Comparison of ENCODE assay signal across 8 cellular contexts in the genomic region with DNA sequence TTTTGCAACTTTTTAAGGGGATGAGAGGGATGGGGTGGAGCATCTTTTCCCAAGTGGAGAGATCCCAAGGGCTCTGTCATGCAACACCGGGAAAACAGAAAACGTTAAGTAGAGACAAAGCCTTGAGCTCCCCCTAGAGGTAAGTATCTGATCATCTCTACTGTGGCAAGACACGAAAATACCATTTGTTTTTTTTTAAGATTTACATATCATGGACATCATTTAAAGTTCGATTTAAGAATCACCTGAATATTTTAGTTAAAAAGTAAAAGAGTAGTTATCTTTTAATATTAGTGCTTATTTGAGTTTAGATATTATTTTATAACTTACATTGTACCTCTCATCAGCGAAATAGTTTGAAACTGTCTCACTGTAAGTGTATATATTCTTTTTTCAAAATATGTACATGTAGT.
DNase-seq lines count a peak whose midpoint lies in the region; ATAC-seq, FAIRE-seq and TF ChIP-seq lines count a peak whose summit lies in the region.

No MANE protein-coding gene starts in this region.

- SMC1A ChIA-PET in GM12878 (lab: Charles Lee; ENCODE audit: uncharacterized antibody, unreplicated experiment), result interaction anchor here (0.7 to 5.3 kb wide), 11 partner anchors 11 to 346 kb away, joined by 3 to 46 read pairs (median 4); no protein-coding TSS in a partner anchor

- peak; percentile 66 to 70 (median 66) for TF ChIP-seq CTCF in GM12878 (IDR thresholded peaks at IDR 0.05 in 2 of 3, conservative IDR thresholded peaks at IDR 0.05 in 1 of 3; ENCODE audit: control insufficient read depth in 2 of 3, extremely low read depth in 1 of 3, insufficient read depth in 1 of 3, low read depth in 3 of 3, low read length in 3 of 3)

- H2AFZ ChIP-seq in GM12878 (ENCODE audit: control insufficient read depth, low read depth, low read length), result peak overlapping the region; percentile 37

- intact Hi-C loops in GM12878 (cut with micrococcal nuclease; ENCODE audit: unreplicated experiment), result loop anchor here (1.0 to 5.0 kb wide), 2 partner anchors 319 to 337 kb away; no protein-coding TSS in a partner anchor

- DNase-seq in NOMO-1 treated with DMSO at 0.1 percent for 48 hours (lab: John Stamatoyannopoulos, UW; ENCODE audit: unreplicated experiment), result peak; percentile 45
- no peak for DNase-seq in NOMO-1 treated with dmso at 0.1 percent for 144 hours (lab: John Stamatoyannopoulos, UW; ENCODE audit: unreplicated experiment)
- peak; percentile 21 for DNase-seq in NCI-H446 treated with DMSO at 0.1 percent for 48 hours (lab: John Stamatoyannopoulos, UW)
- no peak for DNase-seq in GM12878 (ENCODE audit: low read depth, low spot score)
- peak; percentile 76 for DNase-seq in iPS-NIHi7 (ENCODE audit: extremely low spot score)
- peak; percentile 1 for DNase-seq in stimulated activated naive B cell treated with anti-CD40 and anti-IgM and Interleukin-4, amounts not matched to agents 10 μg/mL and 1 μg/mL and 100 μg/mL, for 72 hours
- no peak for DNase-seq in activated effector memory CD4-positive, alpha-beta T cell treated with anti-CD3 and anti-CD28 coated beads, Interleukin-2, amount 50 U/mL, for 16 hours

- peak; percentile 79 for TF ChIP-seq RAD21 in GM12878 (IDR thresholded peaks at IDR 0.05; ENCODE audit: insufficient read depth, low read depth, low read length)

- H3K9me3 Mint-ChIP-seq in stimulated activated naive B cell treated with anti-CD40 and anti-IgM and Interleukin-4, amounts not matched to agents 10 μg/mL and 1 μg/mL and 100 μg/mL, for 72 hours, result no peaks in the 10 kb centered on the region

- no peaks in the 10 kb centered on the region for H3K36me3 ChIP-seq in GM12878 (ENCODE audit: control insufficient read depth in 2 of 2, insufficient read depth in 2 of 2, low read length in 1 of 2)

- H3K4me1 Mint-ChIP-seq in stimulated activated naive B cell treated with anti-CD40 and anti-IgM and Interleukin-4, amounts not matched to agents 10 μg/mL and 1 μg/mL and 100 μg/mL, for 72 hours, result peaks cover 0 to under 1% of the 10 kb centered on the region in 2 donors

- H3K9ac ChIP-seq in GM12878 (ENCODE audit: control insufficient read depth, insufficient read depth, low read length), result no peak overlapping the region

- H3K4me2 ChIP-seq in GM12878 (ENCODE audit: control insufficient read depth, insufficient read depth), result peak overlapping the region; percentile 33; the same call in 1 of the 2 replicates

- H3K27me3 ChIP-seq in GM12878 (replicated peaks in 1 of 2; ENCODE audit: control insufficient read depth in 2 of 2, insufficient read depth in 2 of 2, low read length in 1 of 2), result no peaks in the 10 kb centered on the region

- H3K27ac ChIP-seq in GM12878 (ENCODE audit: control insufficient read depth, insufficient read depth), result no peak overlapping the region

- no peaks in the 10 kb centered on the region for H4K20me1 ChIP-seq in GM12878 (ENCODE audit: control insufficient read depth, insufficient read depth)

- H3K79me2 ChIP-seq in GM12878 (ENCODE audit: control insufficient read depth, insufficient read depth, low read length), result no peaks in the 10 kb centered on the region

- in situ Hi-C loops in GM12878 (cut with MboI), result loop anchor here (5.0 to 25.0 kb wide), 2 partner anchors 322 to 567 kb away; no protein-coding TSS in a partner anchor

- no peaks in the 10 kb centered on the region for H3K36me3 Mint-ChIP-seq in stimulated activated naive B cell treated with anti-CD40 and anti-IgM and Interleukin-4, amounts not matched to agents 10 μg/mL and 1 μg/mL and 100 μg/mL, for 72 hours

- CTCF ChIA-PET in GM12878 (lab: Yijun Ruan, JAX), result interaction anchor here (0.6 to 5.2 kb wide), 26 partner anchors 18 to 554 kb away, joined by 3 to 78 read pairs (median 4); a partner anchor contains a TSS

- RAD21 ChIA-PET in GM12878 (lab: Charles Lee; ENCODE audit: unreplicated experiment), result interaction anchor here (0.7 to 4.1 kb wide), 9 partner anchors 48 to 377 kb away, joined by 3 to 22 read pairs (median 3); no protein-coding TSS in a partner anchor

- no peak overlapping the region for H3K27ac Mint-ChIP-seq in stimulated activated naive B cell treated with anti-CD40 and anti-IgM and Interleukin-4, amounts not matched to agents 10 μg/mL and 1 μg/mL and 100 μg/mL, for 72 hours

- WGBS in GM12878 (ENCODE audit: insufficient coverage, insufficient replicate concordance, low lambda C conversion rate, missing lambda C conversion rate), result 12% methylated on average over 5 of the region's 5 CpGs

- no peak for TF ChIP-seq POLR2A in GM12878 (IDR thresholded peaks at IDR 0.05; ENCODE audit: low read depth, low read length)

- BruUV-seq in GM12878 (replicated peaks; lab: Mats Ljungman, UMichigan), result no TSS peak

- no peaks in the 10 kb centered on the region for H3K9me3 ChIP-seq in GM12878 (replicated peaks; ENCODE audit: control insufficient read depth, insufficient read depth, low read length)

- H3K27me3 Mint-ChIP-seq in stimulated activated naive B cell treated with anti-CD40 and anti-IgM and Interleukin-4, amounts not matched to agents 10 μg/mL and 1 μg/mL and 100 μg/mL, for 72 hours, result peaks cover 0 to 4% of the 10 kb centered on the region in 2 donors

- ATAC-seq in HG02870 (IDR thresholded peaks at IDR 0.05; ENCODE audit: unreplicated experiment) (peak; percentile 56), GM12878 (peak; percentile 87)
- ATAC-seq in stimulated activated naive B cell treated with anti-CD40 and anti-IgM and Interleukin-4, amounts not matched to agents 10 μg/mL and 1 μg/mL and 100 μg/mL, for 72 hours (replicated peaks), result peak; percentile 62 to 72

- H3K4me3 ChIP-seq in GM12878, result no peak overlapping the region

- TF ChIP-seq EP300 in GM12878 (IDR thresholded peaks at IDR 0.05; ENCODE audit: borderline replicate concordance in 1 of 2, control insufficient read depth in 1 of 2, low read depth in 2 of 2, low read length in 2 of 2), result no peak

- FAIRE-seq in GM12878 (lab: Jason Lieb, UNC), result no peak

- H3K4me3 Mint-ChIP-seq in stimulated activated naive B cell treated with anti-CD40 and anti-IgM and Interleukin-4, amounts not matched to agents 10 μg/mL and 1 μg/mL and 100 μg/mL, for 72 hours, result peak overlapping the region in 1 of 2 donors; percentile 43

- POLR2A ChIA-PET in GM12878 (lab: Charles Lee), result no interaction called here

- H3K4me1 ChIP-seq in GM12878 (ENCODE audit: control insufficient read depth, insufficient read depth, low read length), result no peaks in the 10 kb centered on the region; the same call in 1 of the 2 replicates

TF ChIP-seq in GM12878, 131 proteins besides CTCF, POLR2A, EP300 and RAD21:
- TF ChIP-seq PAX8 (IDR thresholded peaks at IDR 0.05) (no peak), RAD51 (IDR thresholded peaks at IDR 0.05) (no peak), EED (IDR thresholded peaks at IDR 0.05; ENCODE audit: low read depth) (peak; percentile 34; the same call in 1 of the 2 replicates), SMC3 (IDR thresholded peaks at IDR 0.05; ENCODE audit: borderline replicate concordance, low read length) (peak; percentile 75), KDM1A (IDR thresholded peaks at IDR 0.05; ENCODE audit: borderline replicate concordance) (no peak), SIX5 (IDR thresholded peaks at IDR 0.05; ENCODE audit: low read depth, low read length, severe bottlenecking) (no peak), IKZF2 (IDR thresholded peaks at IDR 0.05) (peak; percentile 23 to 48; a peak in 2 of 4 replicates), IRF4 (IDR thresholded peaks at IDR 0.05; ENCODE audit: low read depth, low read length) (no peak), CEBPB (IDR thresholded peaks at IDR 0.05; ENCODE audit: borderline replicate concordance in 1 of 2, low read depth in 2 of 2, low read length in 2 of 2) (no peak), MTA3 (IDR thresholded peaks at IDR 0.05; ENCODE audit: borderline replicate concordance, low read length) (no peak), ZNF384 (IDR thresholded peaks at IDR 0.05; ENCODE audit: borderline replicate concordance, low read depth, low read length) (peak; percentile 58; the same call in 1 of the 2 replicates), IKZF1 (conservative IDR thresholded peaks at IDR 0.05) (peak; percentile 51), TARDBP (IDR thresholded peaks at IDR 0.05; ENCODE audit: borderline replicate concordance) (no peak)
- TF ChIP-seq, protein P1, sequence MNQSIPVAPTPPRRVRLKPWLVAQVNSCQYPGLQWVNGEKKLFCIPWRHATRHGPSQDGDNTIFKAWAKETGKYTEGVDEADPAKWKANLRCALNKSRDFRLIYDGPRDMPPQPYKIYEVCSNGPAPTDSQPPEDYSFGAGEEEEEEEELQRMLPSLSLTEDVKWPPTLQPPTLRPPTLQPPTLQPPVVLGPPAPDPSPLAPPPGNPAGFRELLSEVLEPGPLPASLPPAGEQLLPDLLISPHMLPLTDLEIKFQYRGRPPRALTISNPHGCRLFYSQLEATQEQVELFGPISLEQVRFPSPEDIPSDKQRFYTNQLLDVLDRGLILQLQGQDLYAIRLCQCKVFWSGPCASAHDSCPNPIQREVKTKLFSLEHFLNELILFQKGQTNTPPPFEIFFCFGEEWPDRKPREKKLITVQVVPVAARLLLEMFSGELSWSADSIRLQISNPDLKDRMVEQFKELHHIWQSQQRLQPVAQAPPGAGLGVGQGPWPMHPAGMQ (IDR thresholded peaks at IDR 0.05; ENCODE audit: borderline replicate concordance), result no peak

Comparison
In these comparisons a context has a peak if more than half of its experiments do, and no peak if none do; other contexts are left out.
1. DNase-seq: peak in NOMO-1 treated with DMSO at 0.1 percent for 48 hours (single experiment), NCI-H446 treated with DMSO at 0.1 percent for 48 hours (single experiment), iPS-NIHi7 (single experiment) and stimulated activated naive B cell treated with anti-CD40 and anti-IgM and Interleukin-4, amounts not matched to agents 10 μg/mL and 1 μg/mL and 100 μg/mL, for 72 hours (single experiment); none in NOMO-1 treated with dmso at 0.1 percent for 144 hours (single experiment), GM12878 (single experiment) and activated effector memory CD4-positive, alpha-beta T cell treated with anti-CD3 and anti-CD28 coated beads, Interleukin-2, amount 50 U/mL, for 16 hours (single experiment).
2. Peak in every context shown above with its lines, with median percentiles within 50 percentile points of each other: ATAC-seq.